Comparison of ENCODE assay signal across 30 cellular contexts in the genomic region with DNA sequence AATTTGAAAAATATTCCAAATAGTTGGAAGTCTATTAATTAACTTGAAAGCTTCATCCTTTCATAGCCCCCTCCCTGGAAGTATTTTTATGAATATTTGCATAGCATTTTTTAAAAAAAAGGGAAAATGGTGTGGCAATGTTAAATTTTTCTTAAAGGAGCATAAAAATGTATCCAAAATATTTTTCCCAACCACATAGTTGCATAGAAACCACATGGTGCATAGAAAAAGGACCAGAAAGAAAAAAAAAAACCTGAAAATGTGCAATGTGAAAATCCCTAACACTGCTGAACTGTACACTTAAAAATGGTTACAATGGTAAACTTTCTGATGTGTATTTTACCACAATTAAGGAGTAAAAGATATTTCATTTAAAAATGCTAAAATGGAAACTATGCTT.
"Had no signal": no experiment of that assay in that cellular context is flagged by ENCODE, and none has a peak within 500 bp of the region (broad histone marks: within the 10 kb centered on the region; RNA-seq: fewer than 3 reads in every experiment).

No MANE protein-coding gene starts in this region.

- ATAC-seq: effector memory CD8-positive, alpha-beta T cell; esophagus mucosa; foreskin keratinocyte; gastrocnemius medialis; gastroesophageal sphincter; heart left ventricle; heart right ventricle had no signal

- FAIRE-seq: colon, endometrium, endothelial cell of umbilical vein, frontal cortex had no signal

- H3K9me3 ChIP-seq: colonic mucosa, esophagus muscularis mucosa, esophagus squamous epithelium, gastrocnemius medialis, gastroesophageal sphincter, heart left ventricle, heart right ventricle had no signal

- H3K4me3 ChIP-seq: colonic mucosa, coronary artery, dorsolateral prefrontal cortex, esophagus muscularis mucosa, esophagus squamous epithelium, gastrocnemius medialis, gastroesophageal sphincter, heart left ventricle, heart right ventricle, hepatocyte had no signal

- H3K27me3 ChIP-seq: colonic mucosa, gastrocnemius medialis, heart left ventricle, heart right ventricle, hepatocyte had no signal

- H3K36me3 ChIP-seq: colonic mucosa, esophagus muscularis mucosa, esophagus squamous epithelium, gastrocnemius medialis, gastroesophageal sphincter, heart left ventricle, heart right ventricle had no signal

- DNase-seq: colonic mucosa; cortex of kidney; dermis blood vessel endothelial cell; dorsolateral prefrontal cortex; effector CD4-positive, alpha-beta T cell; effector CD8-positive, alpha-beta T cell; effector memory CD4-positive, alpha-beta T cell; effector memory CD8-positive, alpha-beta T cell; endodermal cell; erythroblast; esophagus squamous epithelium; foreskin fibroblast; foreskin keratinocyte; foreskin melanocyte; gastrocnemius medialis; glutamatergic neuron; head of caudate nucleus; heart left ventricle; heart right ventricle; hippocampal formation had no signal

- H3K4me1 ChIP-seq: colonic mucosa, esophagus muscularis mucosa, esophagus squamous epithelium, foreskin keratinocyte, gastrocnemius medialis, gastroesophageal sphincter had no signal

- H3K27ac ChIP-seq: colonic mucosa, coronary artery, dorsolateral prefrontal cortex, epithelial cell of prostate, esophagus muscularis mucosa, esophagus squamous epithelium, foreskin keratinocyte, gastrocnemius medialis, gastroesophageal sphincter, heart left ventricle, heart right ventricle, hepatocyte had no signal
